In the genomic region with DNA sequence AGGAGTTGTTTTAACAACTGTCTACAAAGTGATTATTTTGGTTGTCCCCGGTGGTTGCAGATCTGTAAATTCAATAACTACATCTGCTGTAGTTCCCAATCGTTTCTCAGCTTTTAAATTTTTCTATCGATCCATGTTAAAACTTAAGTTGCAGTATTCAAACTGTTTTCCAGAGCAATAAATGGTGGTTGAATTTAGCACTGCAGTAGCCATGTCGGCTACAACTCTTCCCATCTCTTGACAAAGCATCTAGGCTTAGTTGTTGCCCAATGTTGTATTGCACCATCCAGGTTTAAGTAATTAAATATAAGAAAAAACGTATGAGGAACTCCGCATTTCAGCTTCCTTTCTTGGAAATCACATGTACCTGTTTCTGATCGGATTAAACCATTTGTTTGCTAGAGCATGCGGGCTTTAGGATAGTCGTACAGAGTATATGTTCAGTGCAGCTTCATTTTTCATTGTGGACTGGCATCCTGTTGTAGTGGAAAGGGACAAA, we compare ENCODE assay signal across 8 cellular contexts.
DNase-seq lines count a peak whose midpoint lies in the region; ATAC-seq and TF ChIP-seq lines count a peak whose summit lies in the region.

No MANE protein-coding gene starts in this region.

- H3K4me3 ChIP-seq in ACC112 (ENCODE audit: low read depth, low read length): peak overlapping the region; percentile 97
- H3K4me3 ChIP-seq in WI38 (ENCODE audit: low read depth, low read length): peak overlapping the region; percentile 71

- TF ChIP-seq CTCF in WI38 (IDR thresholded peaks at IDR 0.05; ENCODE audit: low read depth, low read length): no peak

- H3K4me1 Mint-ChIP-seq in stimulated activated naive B cell treated with anti-CD40 and anti-IgM and Interleukin-4, amounts not matched to agents 10 μg/mL and 1 μg/mL and 100 μg/mL, for 72 hours: peaks cover 13 to 37% of the 10 kb centered on the region in 2 donors

- H3K9me3 Mint-ChIP-seq in stimulated activated naive B cell treated with anti-CD40 and anti-IgM and Interleukin-4, amounts not matched to agents 10 μg/mL and 1 μg/mL and 100 μg/mL, for 72 hours: no peaks in the 10 kb centered on the region

- ATAC-seq in stimulated activated naive B cell treated with anti-CD40 and anti-IgM and Interleukin-4, amounts not matched to agents 10 μg/mL and 1 μg/mL and 100 μg/mL, for 72 hours (replicated peaks): no peak

- peak overlapping the region; percentile 92 for H3K27ac Mint-ChIP-seq in stimulated activated naive B cell treated with anti-CD40 and anti-IgM and Interleukin-4, amounts not matched to agents 10 μg/mL and 1 μg/mL and 100 μg/mL, for 72 hours

- peak overlapping the region; percentile 96 to 97 for H3K4me3 Mint-ChIP-seq in stimulated activated naive B cell treated with anti-CD40 and anti-IgM and Interleukin-4, amounts not matched to agents 10 μg/mL and 1 μg/mL and 100 μg/mL, for 72 hours

- POLR2A ChIA-PET in HEK293T (lab: Yijun Ruan, JAX): interaction anchor here (0.6 to 1.5 kb wide), 2 partner anchors 77 to 100 kb away, joined by 3 to 5 read pairs; a partner anchor contains a TSS

- H3K27ac ChIP-seq in ACC112 (ENCODE audit: low read depth, low read length): peak overlapping the region; percentile 53

- peaks cover 58% of the 10 kb centered on the region for H3K79me2 ChIP-seq in ACC112 (ENCODE audit: control insufficient read depth, insufficient read depth, low read length, unreplicated experiment)

- H3K36me3 Mint-ChIP-seq in stimulated activated naive B cell treated with anti-CD40 and anti-IgM and Interleukin-4, amounts not matched to agents 10 μg/mL and 1 μg/mL and 100 μg/mL, for 72 hours: peaks cover 14 to 15% of the 10 kb centered on the region in 2 donors

- DNase-seq in HEK293T (ENCODE audit: extremely low spot score) (peak; percentile 43), hepatic stellate cell (ENCODE audit: low spot score) (peak; percentile 50), SW 1271 (lab: John Stamatoyannopoulos, UW) (no peak), DMS79 treated with DMSO at 0.1 percent for 48 hours (lab: John Stamatoyannopoulos, UW) (no peak), NCI-H187 treated with DMSO at 0.1 percent for 48 hours (lab: John Stamatoyannopoulos, UW) (no peak)
- DNase-seq in stimulated activated naive B cell treated with anti-CD40 and anti-IgM and Interleukin-4, amounts not matched to agents 10 μg/mL and 1 μg/mL and 100 μg/mL, for 72 hours: no peak

- peaks cover 15% of the 10 kb centered on the region for H3K4me1 ChIP-seq in ACC112 (ENCODE audit: control insufficient read depth, insufficient read depth, low read length, unreplicated experiment)

- H3K36me3 ChIP-seq in ACC112 (ENCODE audit: insufficient read depth, low read length): no peaks in the 10 kb centered on the region

- no peaks in the 10 kb centered on the region for H3K27me3 Mint-ChIP-seq in stimulated activated naive B cell treated with anti-CD40 and anti-IgM and Interleukin-4, amounts not matched to agents 10 μg/mL and 1 μg/mL and 100 μg/mL, for 72 hours

- H2AFZ ChIP-seq in ACC112 (ENCODE audit: low read length, unreplicated experiment): peak overlapping the region; percentile 89

- H3K27me3 ChIP-seq in ACC112 (ENCODE audit: insufficient read depth, low read length): no peaks in the 10 kb centered on the region

- CTCF ChIA-PET in HEK293T (lab: Yijun Ruan, JAX): no interaction called here

TF ChIP-seq in HEK293T, 16 proteins besides CTCF, POLR2A, EP300 and RAD21:
- TF ChIP-seq BHLHE40 (IDR thresholded peaks at IDR 0.05; ENCODE audit: borderline replicate concordance) (no peak), ZNF384 (IDR thresholded peaks at IDR 0.05) (no peak), L3MBTL2 (conservative IDR thresholded peaks at IDR 0.05) (no peak), HDGF (IDR thresholded peaks at IDR 0.05; ENCODE audit: borderline replicate concordance) (no peak), SP1 (IDR thresholded peaks at IDR 0.05) (no peak), ARNT (IDR thresholded peaks at IDR 0.05) (no peak), ELF4 (IDR thresholded peaks at IDR 0.05) (no peak), FOXM1 (IDR thresholded peaks at IDR 0.05; ENCODE audit: borderline replicate concordance) (no peak), CTBP1 (IDR thresholded peaks at IDR 0.05; ENCODE audit: borderline replicate concordance) (no peak), NFRKB (IDR thresholded peaks at IDR 0.05) (no peak), TARDBP (IDR thresholded peaks at IDR 0.05) (no peak), SUZ12 (IDR thresholded peaks at IDR 0.05) (no peak), FOXK2 (IDR thresholded peaks at IDR 0.05) (no peak), FOXA1 (IDR thresholded peaks at IDR 0.05) (no peak), LEF1 (IDR thresholded peaks at IDR 0.05; ENCODE audit: borderline replicate concordance) (no peak)
- TF ChIP-seq, protein P1, sequence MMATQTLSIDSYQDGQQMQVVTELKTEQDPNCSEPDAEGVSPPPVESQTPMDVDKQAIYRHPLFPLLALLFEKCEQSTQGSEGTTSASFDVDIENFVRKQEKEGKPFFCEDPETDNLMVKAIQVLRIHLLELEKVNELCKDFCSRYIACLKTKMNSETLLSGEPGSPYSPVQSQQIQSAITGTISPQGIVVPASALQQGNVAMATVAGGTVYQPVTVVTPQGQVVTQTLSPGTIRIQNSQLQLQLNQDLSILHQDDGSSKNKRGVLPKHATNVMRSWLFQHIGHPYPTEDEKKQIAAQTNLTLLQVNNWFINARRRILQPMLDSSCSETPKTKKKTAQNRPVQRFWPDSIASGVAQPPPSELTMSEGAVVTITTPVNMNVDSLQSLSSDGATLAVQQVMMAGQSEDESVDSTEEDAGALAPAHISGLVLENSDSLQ (IDR thresholded peaks at IDR 0.05): no peak

Comparison
In these comparisons a context has a peak if more than half of its experiments do, and no peak if none do; other contexts are left out.
1. DNase-seq: peak in HEK293T (single experiment) and hepatic stellate cell (single experiment); none in stimulated activated naive B cell treated with anti-CD40 and anti-IgM and Interleukin-4, amounts not matched to agents 10 μg/mL and 1 μg/mL and 100 μg/mL, for 72 hours (single experiment), SW 1271 (0 of 2), DMS79 treated with DMSO at 0.1 percent for 48 hours (single experiment) and NCI-H187 treated with DMSO at 0.1 percent for 48 hours (single experiment).